11 cellular contexts compared by ENCODE assay signal in the genomic region with DNA sequence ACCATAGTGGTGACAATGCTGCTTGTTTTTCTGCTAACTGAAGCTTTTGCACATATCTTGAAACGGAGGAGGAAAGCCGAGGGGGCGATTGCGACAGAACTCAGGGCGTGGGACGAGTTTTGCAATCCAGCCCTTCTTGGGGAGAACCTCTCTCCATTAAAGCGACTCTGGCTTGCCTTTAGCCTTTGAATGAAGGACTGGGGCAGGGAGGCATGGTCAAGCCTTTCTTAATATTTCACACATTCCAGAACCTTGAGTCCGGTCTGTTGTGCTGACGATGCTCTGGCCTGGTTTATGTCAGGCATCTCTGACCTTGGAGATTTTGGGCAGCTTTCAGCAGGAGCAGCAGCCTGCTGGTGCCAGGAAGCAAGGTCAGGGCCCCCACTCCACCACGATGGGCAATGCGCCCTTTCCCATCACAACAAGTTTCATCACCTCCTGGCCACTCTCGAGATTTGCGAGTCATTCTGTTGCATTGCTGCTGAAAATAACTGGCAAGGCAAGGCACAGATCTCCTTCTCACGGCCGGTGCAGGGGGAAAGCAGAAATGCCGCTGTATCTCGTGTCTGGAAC. TPM values are rescaled to one million over a fixed set of nuclear protein-coding genes. Genes with fewer than 3 reads are reported as not detected.
A peak's percentile ranks its signal among the peaks of the same experiment; 100 is the strongest.
DNase-seq lines count a peak whose midpoint lies in the region; ATAC-seq and TF ChIP-seq lines count a peak whose summit lies in the region.
"Had no signal": no experiment of that assay in that cellular context is flagged by ENCODE, and none has a peak within 500 bp of the region (broad histone marks: within the 10 kb centered on the region; RNA-seq: fewer than 3 reads in every experiment).

No MANE protein-coding gene starts in this region.

- peak; percentile 91 to 95 for ATAC-seq in left cardiac atrium
- ATAC-seq in HG03175 (IDR thresholded peaks at IDR 0.05; ENCODE audit: unreplicated experiment): no peak
- ATAC-seq: CD8-positive, alpha-beta T cell had no signal

- peak; percentile 92 for DNase-seq in AG20443 (ENCODE audit: low spot score)
- DNase-seq in adrenal gland: peak; percentile 64 to 95 (median 90)
- DNase-seq in left cardiac atrium: peak; percentile 85
- DNase-seq in posterior vena cava (ENCODE audit: low spot score): peak; percentile 95
- no peak for DNase-seq in activated naive CD4-positive, alpha-beta T cell (lab: John Stamatoyannopoulos, UW)
- DNase-seq in NCI-H69 (lab: John Stamatoyannopoulos, UW): no peak
- no peak for DNase-seq in GM10248 (ENCODE audit: extremely low spot score)
- DNase-seq: activated naive CD4-positive, alpha-beta T cell treated with anti-CD3 and anti-CD28 coated beads, Interleukin-2, amount 10 ng/mL, durations not matched to agents 7 days and 5 days; CD8-positive, alpha-beta T cell; stimulated activated CD8-positive, alpha-beta memory T cell treated with anti-CD3 and anti-CD28 coated beads, Interleukin-4, amount 100 ng/mL, for 48 hours had no signal

- POLR2A ChIA-PET in GM10248 (lab: Yijun Ruan, JAX): no interaction called here

- H3K4me1 ChIP-seq in adrenal gland (replicated peaks in 1 of 2): peaks cover 6 to 17% of the 10 kb centered on the region in 2 donors

- no peak overlapping the region for H3K4me3 ChIP-seq in adrenal gland

- 18 to 43% (median 29%) methylated on average over 15 to 17 of the region's 17 CpGs for WGBS in adrenal gland, 4 donors

- H3K27ac ChIP-seq in adrenal gland: peak overlapping the region; percentile 32 to 80 (median 39)

- no peaks in the 10 kb centered on the region for H3K36me3 ChIP-seq in adrenal gland (replicated peaks in 1 of 2)

- intact Hi-C loops in adrenal gland (cut with DNase I): no loop called here
- intact Hi-C loops in left cardiac atrium (cut with DNase I): no loop called here
- intact Hi-C loops in posterior vena cava (cut with DNase I): no loop called here

- H3K27me3 ChIP-seq in adrenal gland: no peaks in the 10 kb centered on the region

- CTCF ChIA-PET in GM10248 (lab: Yijun Ruan, JAX): no interaction called here

- TF ChIP-seq POLR2A in adrenal gland (IDR thresholded peaks at IDR 0.05): no peak

- H3K9me3 ChIP-seq in adrenal gland (replicated peaks in 1 of 3): no peaks in the 10 kb centered on the region

- TF ChIP-seq CTCF in adrenal gland (IDR thresholded peaks at IDR 0.05): no peak
- TF ChIP-seq CTCF in GM10248 (IDR thresholded peaks at IDR 0.05; ENCODE audit: control extremely low read depth, extremely low read depth, low read depth, missing control alignments): no peak

RNA-seq across cellular contexts. Expression of gene EMILIN2, which starts 10.8 kb away (rescaled TPM):
- total RNA-seq in adrenal gland (10 to 100 TPM in 5 of 8 donors, 1 to 10 TPM in 3; 5.0 to 20.8 (median 11.1) TPM), left cardiac atrium (10 to 100 TPM; 12.2 to 17.8 TPM), posterior vena cava (10 to 100 TPM; 21.0 to 32.4 TPM)
- polyA plus RNA-seq in adrenal gland: 1 to 10 TPM; 3.3 to 9.2 (median 6.5) TPM

Comparison
In these comparisons a context has a peak if more than half of its experiments do, and no peak if none do; other contexts are left out.
1. DNase-seq: peak in AG20443 (single experiment), adrenal gland (7 of 7), left cardiac atrium (single experiment) and posterior vena cava (single experiment); none in activated naive CD4-positive, alpha-beta T cell (0 of 4), NCI-H69 (single experiment) and GM10248 (single experiment).